8 cellular contexts compared by ENCODE assay signal in the genomic region with DNA sequence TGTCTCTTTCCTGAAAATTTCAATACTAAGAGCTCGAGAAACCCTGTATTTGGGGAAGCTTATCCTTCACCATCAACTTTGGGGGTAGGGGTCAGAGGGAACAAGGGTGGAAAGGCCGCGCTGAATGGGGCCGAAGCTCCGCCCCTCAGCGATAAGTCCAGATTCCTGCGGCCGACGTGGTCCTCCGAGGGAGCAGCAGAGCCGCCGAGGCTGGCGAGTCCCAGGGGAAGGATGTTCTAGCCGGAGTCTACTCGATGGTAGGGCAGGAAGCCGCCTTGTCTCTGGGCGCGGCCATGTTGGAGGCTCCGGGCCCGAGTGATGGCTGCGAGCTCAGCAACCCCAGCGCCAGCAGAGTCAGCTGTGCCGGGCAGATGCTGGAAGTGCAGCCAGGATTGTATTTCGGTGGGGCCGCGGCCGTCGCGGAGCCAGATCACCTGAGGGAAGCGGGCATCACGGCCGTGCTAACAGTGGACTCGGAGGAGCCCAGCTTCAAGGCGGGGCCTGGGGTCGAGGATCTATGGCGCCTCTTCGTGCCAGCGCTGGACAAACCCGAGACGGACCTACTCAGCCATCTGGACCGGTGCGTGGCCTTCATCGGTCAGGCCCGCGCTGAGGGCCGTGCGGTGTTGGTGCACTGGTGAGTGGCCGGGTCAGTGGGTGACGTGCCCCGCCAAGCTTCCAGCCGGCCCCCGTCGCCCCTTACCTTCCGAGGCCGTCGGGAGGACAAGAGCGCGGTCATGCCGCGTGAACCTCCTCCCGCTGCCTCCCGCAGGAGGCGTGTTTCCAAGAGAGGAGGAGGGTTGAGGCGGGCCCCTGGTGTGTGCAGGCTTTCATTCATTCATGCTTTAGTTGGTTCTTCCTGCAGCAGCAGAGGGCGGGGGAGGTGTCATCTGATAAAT. TPM values are rescaled to one million over a fixed set of nuclear protein-coding genes. Genes with fewer than 3 reads are reported as not detected.
DNase-seq lines count a peak whose midpoint lies in the region; ATAC-seq and TF ChIP-seq lines count a peak whose summit lies in the region.

A gene with protein sequence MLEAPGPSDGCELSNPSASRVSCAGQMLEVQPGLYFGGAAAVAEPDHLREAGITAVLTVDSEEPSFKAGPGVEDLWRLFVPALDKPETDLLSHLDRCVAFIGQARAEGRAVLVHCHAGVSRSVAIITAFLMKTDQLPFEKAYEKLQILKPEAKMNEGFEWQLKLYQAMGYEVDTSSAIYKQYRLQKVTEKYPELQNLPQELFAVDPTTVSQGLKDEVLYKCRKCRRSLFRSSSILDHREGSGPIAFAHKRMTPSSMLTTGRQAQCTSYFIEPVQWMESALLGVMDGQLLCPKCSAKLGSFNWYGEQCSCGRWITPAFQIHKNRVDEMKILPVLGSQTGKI (plus strand): TSS at position 278 of the 899 bp plus-strand sequence. CDS start 16 bp downstream, at position 294.

- no peaks in the 10 kb centered on the region for H3K9me2 ChIP-seq in GM23338 (ENCODE audit: insufficient read depth)

- peak within 1 kb of the TSS; percentile 60 for H2AFZ ChIP-seq in GM23338

- DNase-seq in ELF-1 (ENCODE audit: low read depth, low spot score): peak; percentile 95
- peak; percentile 97 for DNase-seq in GM23338 (ENCODE audit: low spot score)
- peak; percentile 85 for DNase-seq in LNCaP clone FGC (ENCODE audit: low read depth)
- DNase-seq in activated T-helper 9 cell treated with anti-CD3 and anti-CD28 coated beads, Interleukin-2, amount 50 U/mL, for 16 hours (ENCODE audit: low read depth): peak; percentile 80
- DNase-seq in fibroblast of peridontal ligament (ENCODE audit: extremely low read depth): peak; percentile 96
- DNase-seq in natural killer cell treated with Interleukin-12 subunit alpha and Interleukin-12 subunit beta and Interleukin-15 and Interleukin-18, amount 100 ng/mL, for 72 hours (ENCODE audit: low spot score): peak; percentile 95

- H3K4me1 Mint-ChIP-seq in GM23338: peaks cover 13% of the 10 kb centered on the region; the same call in 2 of the 3 replicates
- peaks cover 25 to 44% of the 10 kb centered on the region in 2 donors for H3K4me1 Mint-ChIP-seq in natural killer cell treated with Interleukin-12 subunit alpha and Interleukin-12 subunit beta and Interleukin-15 and Interleukin-18, amount 100 ng/mL, for 72 hours (ENCODE audit: low read depth in 2 of 2)
- H3K4me1 Mint-ChIP-seq in stimulated activated naive CD8-positive, alpha-beta T cell treated with anti-CD3 and anti-CD28 coated beads, Interleukin-15, Interleukin-2, amounts not matched to agents 100 ng/mL and 50 ng/mL, for 24 hours (ENCODE audit: low read depth): peaks cover 53% of the 10 kb centered on the region

- H3K36me3 ChIP-seq in GM23338 (ENCODE audit: insufficient read depth): peaks cover 30% of the 10 kb centered on the region; the same call in 1 of the 2 replicates

- H3K9me3 Mint-ChIP-seq in GM23338: peaks cover 3% of the 10 kb centered on the region; the same call in 2 of the 3 replicates
- H3K9me3 Mint-ChIP-seq in natural killer cell treated with Interleukin-12 subunit alpha and Interleukin-12 subunit beta and Interleukin-15 and Interleukin-18, amount 100 ng/mL, for 72 hours: peaks cover 3% of the 10 kb centered on the region
- peaks cover 3% of the 10 kb centered on the region for H3K9me3 Mint-ChIP-seq in stimulated activated naive CD8-positive, alpha-beta T cell treated with anti-CD3 and anti-CD28 coated beads, Interleukin-15, Interleukin-2, amounts not matched to agents 100 ng/mL and 50 ng/mL, for 24 hours

- peaks cover 34% of the 10 kb centered on the region for H4K20me1 ChIP-seq in GM23338 (replicated peaks; ENCODE audit: insufficient read depth)

- peak within 1 kb of the TSS; percentile 72 for H3K4me2 ChIP-seq in GM23338

- peak within 1 kb of the TSS; percentile 99 for H3K4me3 Mint-ChIP-seq in GM23338
- peak within 1 kb of the TSS; percentile 99 for H3K4me3 Mint-ChIP-seq in natural killer cell treated with Interleukin-12 subunit alpha and Interleukin-12 subunit beta and Interleukin-15 and Interleukin-18, amount 100 ng/mL, for 72 hours
- peak within 1 kb of the TSS; percentile 100 for H3K4me3 Mint-ChIP-seq in stimulated activated naive CD8-positive, alpha-beta T cell treated with anti-CD3 and anti-CD28 coated beads, Interleukin-15, Interleukin-2, amounts not matched to agents 100 ng/mL and 50 ng/mL, for 24 hours

- H3K27ac ChIP-seq in GM23338 (ENCODE audit: low read depth): peak within 1 kb of the TSS; percentile 93

- no peaks in the 10 kb centered on the region for H3K27me3 ChIP-seq in GM23338 (ENCODE audit: insufficient read depth)

- peaks cover 3% of the 10 kb centered on the region for H3K27me3 Mint-ChIP-seq in GM23338 (ENCODE audit: insufficient read depth, low read depth, poor library complexity)
- peaks cover 0 to 5% of the 10 kb centered on the region in 2 donors for H3K27me3 Mint-ChIP-seq in natural killer cell treated with Interleukin-12 subunit alpha and Interleukin-12 subunit beta and Interleukin-15 and Interleukin-18, amount 100 ng/mL, for 72 hours
- H3K27me3 Mint-ChIP-seq in stimulated activated naive CD8-positive, alpha-beta T cell treated with anti-CD3 and anti-CD28 coated beads, Interleukin-15, Interleukin-2, amounts not matched to agents 100 ng/mL and 50 ng/mL, for 24 hours: peaks cover 9% of the 10 kb centered on the region

- H3K4me3 ChIP-seq in GM23338: peak within 1 kb of the TSS; percentile 82
- H3K4me3 ChIP-seq in LNCaP clone FGC (ENCODE audit: low read depth, low read length): peak within 1 kb of the TSS; percentile 90

- H3K79me2 ChIP-seq in GM23338 (replicated peaks; ENCODE audit: insufficient read depth): peaks cover 17% of the 10 kb centered on the region

- H3K36me3 Mint-ChIP-seq in GM23338 (ENCODE audit: low read depth): peaks cover 41% of the 10 kb centered on the region
- H3K36me3 Mint-ChIP-seq in natural killer cell treated with Interleukin-12 subunit alpha and Interleukin-12 subunit beta and Interleukin-15 and Interleukin-18, amount 100 ng/mL, for 72 hours: peaks cover 17% of the 10 kb centered on the region
- peaks cover 32% of the 10 kb centered on the region for H3K36me3 Mint-ChIP-seq in stimulated activated naive CD8-positive, alpha-beta T cell treated with anti-CD3 and anti-CD28 coated beads, Interleukin-15, Interleukin-2, amounts not matched to agents 100 ng/mL and 50 ng/mL, for 24 hours (ENCODE audit: low read depth)

- H3F3A ChIP-seq in GM23338 (replicated peaks; ENCODE audit: low read depth): no peaks in the 10 kb centered on the region

- peak within 1 kb of the TSS; percentile 99 for H3K27ac Mint-ChIP-seq in GM23338
- peak within 1 kb of the TSS; percentile 84 to 93 for H3K27ac Mint-ChIP-seq in natural killer cell treated with Interleukin-12 subunit alpha and Interleukin-12 subunit beta and Interleukin-15 and Interleukin-18, amount 100 ng/mL, for 72 hours
- H3K27ac Mint-ChIP-seq in stimulated activated naive CD8-positive, alpha-beta T cell treated with anti-CD3 and anti-CD28 coated beads, Interleukin-15, Interleukin-2, amounts not matched to agents 100 ng/mL and 50 ng/mL, for 24 hours: peak within 1 kb of the TSS; percentile 99

- TF ChIP-seq CTCF in GM23338 (conservative IDR thresholded peaks at IDR 0.05; ENCODE audit: low read depth in 2 of 2) (peak in 1 of 2 experiments; percentile 35; a peak in 1 of 4 replicates), LNCaP clone FGC (IDR thresholded peaks at IDR 0.05; ENCODE audit: control insufficient read depth, extremely low read depth, insufficient read depth) (peak; percentile 50)

- H3K4me1 ChIP-seq in GM23338 (ENCODE audit: insufficient read depth): peaks cover 12% of the 10 kb centered on the region

- peak; percentile 96 for ATAC-seq in GM23338
- peak; percentile 98 to 99 for ATAC-seq in natural killer cell treated with Interleukin-12 subunit alpha and Interleukin-12 subunit beta and Interleukin-15 and Interleukin-18, amount 100 ng/mL, for 72 hours

- TF ChIP-seq POLR2A in Raji (IDR thresholded peaks at IDR 0.05; ENCODE audit: insufficient read depth, low read depth, low read length): peak; percentile 81

TF ChIP-seq in GM23338, 12 proteins besides CTCF, POLR2A, EP300 and RAD21 (continues in another document):
- TF ChIP-seq POLR2AphosphoS5 (IDR thresholded peaks at IDR 0.05; ENCODE audit: low read depth) (peak; percentile 91), ZNF114 (CRISPR knock-in tag; IDR thresholded peaks at IDR 0.05) (no peak), NANOG (IDR thresholded peaks at IDR 0.05; ENCODE audit: borderline replicate concordance) (no peak), EZH2 (IDR thresholded peaks at IDR 0.05; ENCODE audit: low read depth, unreplicated experiment) (no peak), JUNB (IDR thresholded peaks at IDR 0.05; ENCODE audit: unreplicated experiment) (no peak)
- TF ChIP-seq, protein P1, sequence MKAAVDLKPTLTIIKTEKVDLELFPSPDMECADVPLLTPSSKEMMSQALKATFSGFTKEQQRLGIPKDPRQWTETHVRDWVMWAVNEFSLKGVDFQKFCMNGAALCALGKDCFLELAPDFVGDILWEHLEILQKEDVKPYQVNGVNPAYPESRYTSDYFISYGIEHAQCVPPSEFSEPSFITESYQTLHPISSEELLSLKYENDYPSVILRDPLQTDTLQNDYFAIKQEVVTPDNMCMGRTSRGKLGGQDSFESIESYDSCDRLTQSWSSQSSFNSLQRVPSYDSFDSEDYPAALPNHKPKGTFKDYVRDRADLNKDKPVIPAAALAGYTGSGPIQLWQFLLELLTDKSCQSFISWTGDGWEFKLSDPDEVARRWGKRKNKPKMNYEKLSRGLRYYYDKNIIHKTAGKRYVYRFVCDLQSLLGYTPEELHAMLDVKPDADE (IDR thresholded peaks at IDR 0.05): peak; percentile 61; the same call in 1 of the 2 replicates

RNA-seq across cellular contexts. Expression of the gene that starts here (rescaled TPM):
- 37.0 and 37.2 TPM in 2 replicates for total RNA-seq in GM23338 (2014; rRNA removed; shearing (Covaris generic))
- 26.9 and 28.4 TPM in 2 replicates for polyA plus RNA-seq in GM23338 (2016; fragmentation: Nextera tagmentation; extraction: Ambion mirVana)
- 10 to 100 TPM; 27.7 to 39.4 TPM for total RNA-seq in natural killer cell treated with Interleukin-12 subunit alpha and Interleukin-12 subunit beta and Interleukin-15 and Interleukin-18, amount 100 ng/mL, for 72 hours

Comparison
In these comparisons a context has a peak if more than half of its experiments do, and no peak if none do; other contexts are left out.
1. Peak in every context shown above with its lines: DNase-seq, ATAC-seq, H3K4me3 ChIP-seq and H3K27ac ChIP-seq.